18 cellular contexts compared by ENCODE assay signal in the genomic region with DNA sequence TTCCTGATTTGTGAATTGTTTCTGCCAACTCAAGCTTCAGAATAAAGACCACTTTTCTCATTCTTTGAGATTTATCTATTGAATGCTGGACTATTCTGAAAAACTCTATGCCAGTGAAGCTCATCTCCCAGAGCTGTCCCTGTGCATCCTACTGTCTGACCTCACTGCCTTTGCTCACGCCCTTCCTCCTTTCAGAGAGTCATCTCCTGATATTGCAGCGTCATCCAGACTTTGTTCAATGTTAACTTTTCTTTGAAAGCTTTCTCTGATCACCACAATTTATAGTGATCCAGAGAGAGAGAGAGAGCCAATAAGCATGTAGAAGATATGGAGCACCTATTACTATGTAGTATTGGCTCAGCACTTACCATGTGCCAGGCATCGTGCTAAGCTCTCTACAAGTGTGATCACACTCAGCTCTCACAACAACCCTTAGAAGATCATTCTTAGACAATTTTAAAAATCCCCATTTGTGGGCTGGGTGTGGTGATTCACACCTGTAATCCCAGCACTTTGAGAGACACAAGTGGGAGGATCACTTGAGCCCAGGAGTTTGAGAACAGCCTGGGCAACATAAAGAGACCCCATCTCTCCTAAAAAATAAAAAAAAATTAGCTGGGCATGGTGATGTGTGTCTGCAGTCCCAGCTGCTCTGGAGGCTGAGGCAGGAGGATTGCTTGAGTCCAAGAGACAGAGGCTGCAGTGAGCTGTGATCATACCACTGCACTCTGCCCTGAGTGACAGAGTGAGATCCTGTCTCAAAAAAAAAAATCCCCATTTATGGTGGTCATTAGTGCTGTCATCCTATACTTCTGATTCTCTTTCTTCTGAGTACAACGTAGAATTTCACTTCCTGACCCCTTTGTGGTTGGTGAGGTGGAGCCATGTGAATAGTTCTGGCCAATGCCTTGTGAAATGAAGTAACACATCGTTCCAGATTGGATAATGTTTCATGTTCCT. TPM values are rescaled to one million over a fixed set of nuclear protein-coding genes. Genes with fewer than 3 reads are reported as not detected.
DNase-seq lines count a peak whose midpoint lies in the region; ATAC-seq, FAIRE-seq and TF ChIP-seq lines count a peak whose summit lies in the region.
"Had no signal": no experiment of that assay in that cellular context is flagged by ENCODE, and none has a peak within 500 bp of the region (broad histone marks: within the 10 kb centered on the region; RNA-seq: fewer than 3 reads in every experiment).

No MANE protein-coding gene starts in this region.

- H2BK15ac ChIP-seq in mesenchymal stem cell (ENCODE audit: low read depth, poor library complexity, severe bottlenecking): peak overlapping the region; percentile 17

- H3K27me3 ChIP-seq in Peyer's patch (no peaks in the 10 kb centered on the region), mesenchymal stem cell (ENCODE audit: control insufficient read depth in 1 of 2, insufficient read depth in 1 of 2, low read length in 2 of 2) (peaks cover 30 to 63% of the 10 kb centered on the region in 2 experiments)
- H3K27me3 ChIP-seq in effector memory CD4-positive, alpha-beta T cell (replicated peaks; ENCODE audit: control insufficient read depth, insufficient read depth, low read length, poor library complexity, severe bottlenecking): no peaks in the 10 kb centered on the region
- H3K27me3 ChIP-seq: upper lobe of left lung had no signal

- H3K36me3 ChIP-seq in Peyer's patch: no peaks in the 10 kb centered on the region
- no peaks in the 10 kb centered on the region for H3K36me3 ChIP-seq in mesenchymal stem cell (ENCODE audit: control insufficient read depth in 1 of 2, insufficient read depth in 2 of 2, low read depth in 1 of 2, low read length in 2 of 2)
- no peaks in the 10 kb centered on the region for H3K36me3 ChIP-seq in effector memory CD4-positive, alpha-beta T cell (ENCODE audit: control insufficient read depth, insufficient read depth, low read length)
- H3K36me3 ChIP-seq: HAP-1, MG63, upper lobe of left lung had no signal

- peak; percentile 57 for ATAC-seq in activated naive CD8-positive, alpha-beta T cell treated with anti-CD3 and anti-CD28 coated beads, Interleukin-2, amount 50 U/mL, for 24 hours
- ATAC-seq: effector memory CD8-positive, alpha-beta T cell had no signal

- no peak overlapping the region for H3K27ac Mint-ChIP-seq in activated naive CD8-positive, alpha-beta T cell treated with anti-CD3 and anti-CD28 coated beads, Interleukin-2, amount 50 U/mL, for 24 hours
- H3K27ac Mint-ChIP-seq in activated naive CD8-positive, alpha-beta T cell treated with anti-CD3 and anti-CD28 coated beads for 36 hours: no peak overlapping the region
- H3K27ac Mint-ChIP-seq: activated T-helper 1 cell treated with anti-CD3 and anti-CD28 coated beads, Interleukin-12 subunit alpha, Interleukin-12 subunit beta, Interleukin-2, Interleukin-4 antibody, amounts not matched to agents 30 ng/mL and 10 ng/mL and 1 ng/mL, durations not matched to agents 14 hours and 24 hours and 36 hours; effector memory CD8-positive, alpha-beta T cell; IgD-negative memory B cell had no signal

- H4K8ac ChIP-seq in mesenchymal stem cell (ENCODE audit: low read length): no peak overlapping the region

- peak overlapping the region in 3 of 4 donors; percentile 19 to 72 (median 33) for H3K27ac ChIP-seq in Peyer's patch
- no peak overlapping the region for H3K27ac ChIP-seq in mesenchymal stem cell (ENCODE audit: low read length, poor library complexity, severe bottlenecking)
- H3K27ac ChIP-seq in effector memory CD4-positive, alpha-beta T cell (ENCODE audit: insufficient read depth, low read length, poor library complexity, severe bottlenecking): no peak overlapping the region
- H3K27ac ChIP-seq: upper lobe of left lung had no signal

- peaks cover 14% of the 10 kb centered on the region for H3K4me1 Mint-ChIP-seq in activated naive CD8-positive, alpha-beta T cell treated with anti-CD3 and anti-CD28 coated beads, Interleukin-2, amount 50 U/mL, for 24 hours
- H3K4me1 Mint-ChIP-seq in activated naive CD8-positive, alpha-beta T cell treated with anti-CD3 and anti-CD28 coated beads for 36 hours: no peaks in the 10 kb centered on the region

- H3K4me1 ChIP-seq in Peyer's patch: peaks cover 0 to 9% (median under 1%) of the 10 kb centered on the region in 4 donors
- H3K4me1 ChIP-seq in mesenchymal stem cell (ENCODE audit: control insufficient read depth, insufficient read depth, low read depth, low read length): peaks cover 6% of the 10 kb centered on the region
- H3K4me1 ChIP-seq in effector memory CD4-positive, alpha-beta T cell (ENCODE audit: control insufficient read depth, insufficient read depth, low read length, poor library complexity, severe bottlenecking): no peaks in the 10 kb centered on the region
- H3K4me1 ChIP-seq: HAP-1 had no signal

- no peak overlapping the region for H4K91ac ChIP-seq in mesenchymal stem cell (ENCODE audit: low read length)

- H3K14ac ChIP-seq in mesenchymal stem cell (ENCODE audit: low read length in 2 of 2): no peak overlapping the region

- no peak overlapping the region for H3K4me2 ChIP-seq in mesenchymal stem cell (ENCODE audit: low read length, poor library complexity, severe bottlenecking)

- no peak overlapping the region for H3K18ac ChIP-seq in mesenchymal stem cell (ENCODE audit: low read depth in 1 of 2, low read length in 2 of 2)

- H2AK5ac ChIP-seq in mesenchymal stem cell (ENCODE audit: low read length, severe bottlenecking): no peak overlapping the region

- no peak overlapping the region for H2BK5ac ChIP-seq in mesenchymal stem cell (ENCODE audit: low read depth, low read length, poor library complexity, severe bottlenecking)

- TF ChIP-seq CTCF in Peyer's patch (IDR thresholded peaks at IDR 0.05): no peak

- TF ChIP-seq POLR2A in Peyer's patch (IDR thresholded peaks at IDR 0.05): peak in 1 of 2 donors; percentile 17

- no peak overlapping the region for H3K4me3 Mint-ChIP-seq in activated naive CD8-positive, alpha-beta T cell treated with anti-CD3 and anti-CD28 coated beads, Interleukin-2, amount 50 U/mL, for 24 hours
- no peak overlapping the region for H3K4me3 Mint-ChIP-seq in activated naive CD8-positive, alpha-beta T cell treated with anti-CD3 and anti-CD28 coated beads for 36 hours
- H3K4me3 Mint-ChIP-seq: activated T-helper 1 cell treated with anti-CD3 and anti-CD28 coated beads, Interleukin-12 subunit alpha, Interleukin-12 subunit beta, Interleukin-2, Interleukin-4 antibody, amounts not matched to agents 30 ng/mL and 10 ng/mL and 1 ng/mL, durations not matched to agents 14 hours and 24 hours and 36 hours; effector memory CD8-positive, alpha-beta T cell; IgD-negative memory B cell had no signal

- no peaks in the 10 kb centered on the region for H3K9me3 Mint-ChIP-seq in activated naive CD8-positive, alpha-beta T cell treated with anti-CD3 and anti-CD28 coated beads, Interleukin-2, amount 50 U/mL, for 24 hours
- no peaks in the 10 kb centered on the region for H3K9me3 Mint-ChIP-seq in activated naive CD8-positive, alpha-beta T cell treated with anti-CD3 and anti-CD28 coated beads for 36 hours
- H3K9me3 Mint-ChIP-seq: activated T-helper 1 cell treated with anti-CD3 and anti-CD28 coated beads, Interleukin-12 subunit alpha, Interleukin-12 subunit beta, Interleukin-2, Interleukin-4 antibody, amounts not matched to agents 30 ng/mL and 10 ng/mL and 1 ng/mL, durations not matched to agents 14 hours and 24 hours and 36 hours; effector memory CD8-positive, alpha-beta T cell had no signal

- no peaks in the 10 kb centered on the region for H3K36me3 Mint-ChIP-seq in activated naive CD8-positive, alpha-beta T cell treated with anti-CD3 and anti-CD28 coated beads, Interleukin-2, amount 50 U/mL, for 24 hours (ENCODE audit: low read depth)
- no peaks in the 10 kb centered on the region for H3K36me3 Mint-ChIP-seq in activated naive CD8-positive, alpha-beta T cell treated with anti-CD3 and anti-CD28 coated beads for 36 hours
- H3K36me3 Mint-ChIP-seq: IgD-negative memory B cell had no signal

- H2BK120ac ChIP-seq in mesenchymal stem cell (ENCODE audit: low read depth, low read length): no peak overlapping the region

- no peak overlapping the region for H2AFZ ChIP-seq in mesenchymal stem cell (ENCODE audit: low read depth, low read length)

- H3K9me3 ChIP-seq in Peyer's patch: no peaks in the 10 kb centered on the region
- no peaks in the 10 kb centered on the region for H3K9me3 ChIP-seq in mesenchymal stem cell (ENCODE audit: control insufficient read depth, low read length)
- no peaks in the 10 kb centered on the region for H3K9me3 ChIP-seq in effector memory CD4-positive, alpha-beta T cell (ENCODE audit: control insufficient read depth, low read length)
- H3K9me3 ChIP-seq: HAP-1, MG63, upper lobe of left lung had no signal

- H3K4me3 ChIP-seq in Peyer's patch: no peak overlapping the region
- H3K4me3 ChIP-seq in mesenchymal stem cell (ENCODE audit: insufficient read depth in 1 of 2, low read depth in 1 of 2, low read length in 2 of 2): no peak overlapping the region
- no peak overlapping the region for H3K4me3 ChIP-seq in effector memory CD4-positive, alpha-beta T cell (ENCODE audit: insufficient read depth, low read depth, low read length, poor library complexity, severe bottlenecking)
- H3K4me3 ChIP-seq: HAP-1, MG63, upper lobe of left lung had no signal

- no peak overlapping the region for H2BK12ac ChIP-seq in mesenchymal stem cell (ENCODE audit: low read length in 2 of 2)

- H3K79me1 ChIP-seq in mesenchymal stem cell (replicated peaks; ENCODE audit: low read length, poor library complexity, severe bottlenecking): no peaks in the 10 kb centered on the region

- no peak overlapping the region for H3K4ac ChIP-seq in mesenchymal stem cell (ENCODE audit: low read depth in 1 of 2, low read length in 2 of 2)

- 96% methylated on average over 4 of the region's 5 CpGs for WGBS in mesenchymal stem cell

- peaks cover 14% of the 10 kb centered on the region for H3K27me3 Mint-ChIP-seq in activated naive CD8-positive, alpha-beta T cell treated with anti-CD3 and anti-CD28 coated beads, Interleukin-2, amount 50 U/mL, for 24 hours
- H3K27me3 Mint-ChIP-seq in activated naive CD8-positive, alpha-beta T cell treated with anti-CD3 and anti-CD28 coated beads for 36 hours: no peaks in the 10 kb centered on the region

- peak; percentile 70 for FAIRE-seq in urothelium cell line (lab: Jason Lieb, UNC)

- peak overlapping the region; percentile 42 for H3K9ac ChIP-seq in mesenchymal stem cell (ENCODE audit: low read length)

- no peak for DNase-seq in activated naive CD8-positive, alpha-beta T cell treated with anti-CD3 and anti-CD28 coated beads, Interleukin-2, amount 50 U/mL, for 24 hours
- no peak for DNase-seq in activated naive CD8-positive, alpha-beta T cell treated with anti-CD3 and anti-CD28 coated beads for 36 hours
- DNase-seq in Peyer's patch: no peak
- DNase-seq in mesenchymal stem cell: no peak
- DNase-seq in urothelium cell line (ENCODE audit: low spot score): no peak
- DNase-seq in OCI-M2 (lab: John Stamatoyannopoulos, UW; ENCODE audit: unreplicated experiment): no peak
- DNase-seq in effector memory CD4-positive, alpha-beta T cell: no peak
- DNase-seq in NCI-H128 (lab: John Stamatoyannopoulos, UW; ENCODE audit: unreplicated experiment): no peak
- DNase-seq: ACHN; activated CD8-positive, alpha-beta memory T cell treated with anti-CD3 and anti-CD28 coated beads for 24 hours; effector memory CD8-positive, alpha-beta T cell; kidney glomerular epithelial cell; mesendoderm; upper lobe of left lung had no signal

- no peak overlapping the region for H3K23ac ChIP-seq in mesenchymal stem cell (ENCODE audit: low read length in 2 of 2)

RNA-seq across cellular contexts. Expression of a gene that starts 30.4 kb away (rescaled TPM):
- total RNA-seq in activated naive CD8-positive, alpha-beta T cell treated with anti-CD3 and anti-CD28 coated beads for 36 hours: 10 to 100 TPM; 70.8 to 71.6 TPM
- 100 to 1,000 TPM; 130 to 176 (median 140) TPM for total RNA-seq in Peyer's patch
- 42.9 TPM for polyA plus RNA-seq in mesenchymal stem cell (2013, experiment 1 of 2)
- 39.2 TPM for polyA plus RNA-seq in mesenchymal stem cell (2013, experiment 2 of 2)

Comparison
In these comparisons a context has a peak if more than half of its experiments do, and no peak if none do; other contexts are left out.
1. H3K27ac ChIP-seq: peak in Peyer's patch (3 of 4); none in mesenchymal stem cell (single experiment) and effector memory CD4-positive, alpha-beta T cell (single experiment).